Comparison of ENCODE assay signal across 8 cellular contexts in genomic region chr1:72419229-72419628, GRCh38.
"Had no signal": no experiment of that assay in that cellular context is flagged by ENCODE, and none has a peak within 500 bp of the region (broad histone marks: within the 10 kb centered on the region; RNA-seq: fewer than 3 reads in every experiment).

No MANE protein-coding gene starts in this region.

- H3K4me3 ChIP-seq: HAP-1 had no signal

- H3K27ac ChIP-seq: HL-60 had no signal

- H3K9me3 ChIP-seq: HAP-1 had no signal

- ATAC-seq: HCT116, HepG2 had no signal

- DNase-seq: GOT3, H7, HFFc6, KBM-7 had no signal

- H3K36me3 ChIP-seq: HAP-1 had no signal

- H3K4me1 ChIP-seq: HAP-1 had no signal
